In the genomic region with DNA sequence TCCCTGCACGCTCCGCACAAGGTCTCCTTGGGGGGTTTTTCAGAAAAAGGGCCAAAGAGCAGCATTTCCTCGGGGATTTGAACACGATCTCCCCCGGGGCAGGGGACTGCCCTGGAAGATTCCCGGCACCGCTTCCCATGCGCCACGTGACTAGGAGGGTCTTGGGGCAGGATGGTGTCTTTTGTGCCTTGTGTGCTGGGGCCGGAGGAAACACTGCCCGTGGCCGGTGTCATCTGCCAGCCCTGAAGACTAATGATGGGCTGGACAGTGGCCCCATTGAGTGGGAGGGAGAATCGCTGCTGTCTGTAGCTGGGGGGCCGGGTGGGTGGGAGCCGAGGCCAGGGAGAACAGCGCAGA, we compare ENCODE assay signal across 14 cellular contexts.
DNase-seq lines count a peak whose midpoint lies in the region; ATAC-seq, FAIRE-seq and TF ChIP-seq lines count a peak whose summit lies in the region.
"Had no signal": no experiment of that assay in that cellular context is flagged by ENCODE, and none has a peak within 500 bp of the region (broad histone marks: within the 10 kb centered on the region; RNA-seq: fewer than 3 reads in every experiment).

No MANE protein-coding gene starts in this region.

- H2AFZ ChIP-seq in H9 (ENCODE audit: low read length) (no peak overlapping the region), GM12878 (ENCODE audit: control insufficient read depth, low read depth, low read length) (no peak overlapping the region)

- H3K27me3 Mint-ChIP-seq in H9 (ENCODE audit: low read depth) (no peaks in the 10 kb centered on the region; the same call in 1 of the 2 replicates), natural killer cell (ENCODE audit: low read depth in 2 of 2) (no peaks in the 10 kb centered on the region)
- H3K27me3 Mint-ChIP-seq: dendritic cell treated with granulocyte-macrophage colony-stimulating factor and Interleukin-4, amounts not matched to agents 40 ng/mL and 50 ng/mL, for 4 days had no signal

- SMC1A ChIA-PET in GM12878 (lab: Charles Lee; ENCODE audit: uncharacterized antibody, unreplicated experiment), result interaction anchor here (9.1 kb wide), 1 partner anchor 17 kb away, joined by 96 read pairs; no protein-coding TSS in a partner anchor

- H3K4me3 Mint-ChIP-seq in H9 (no peak overlapping the region), natural killer cell (peak overlapping the region; percentile 96)

- no peak overlapping the region for H3K18ac ChIP-seq in H9 (ENCODE audit: insufficient read length, low read depth, low read length)

- TF ChIP-seq RAD21 in GM12878 (IDR thresholded peaks at IDR 0.05; ENCODE audit: insufficient read depth, low read depth, low read length), result no peak

- no peak for DNase-seq in H9
- DNase-seq in GM12878 (ENCODE audit: low read depth, low spot score), result no peak
- DNase-seq in natural killer cell, result no peak
- no peak for DNase-seq in G401 (ENCODE audit: low spot score)
- no peak for DNase-seq in hypothalamus (lab: John Stamatoyannopoulos, UW)
- no peak for DNase-seq in hippocampal formation (lab: John Stamatoyannopoulos, UW)
- DNase-seq: NCI-H1048; NCI-H526 treated with DMSO at 0.1 percent for 48 hours; stimulated activated CD4-positive, alpha-beta T cell treated with anti-CD3 and anti-CD28 coated beads, Interleukin-12 subunit alpha, Interleukin-12 subunit beta, amount 100 ng/mL, for 4 hours had no signal

- FAIRE-seq in GM12878 (lab: Jason Lieb, UNC), result no peak

- H3K4me1 ChIP-seq in BLaER1 (peaks cover 87% of the 10 kb centered on the region), H9 (ENCODE audit: insufficient read depth, low read length) (peaks cover 9% of the 10 kb centered on the region; the same call in 1 of the 2 replicates), GM12878 (ENCODE audit: control insufficient read depth, insufficient read depth, low read length) (peaks cover 62% of the 10 kb centered on the region)

- peaks cover 54 to 70% of the 10 kb centered on the region in 2 experiments for H3K4me1 Mint-ChIP-seq in H9
- peaks cover 85 to 100% of the 10 kb centered on the region in 2 donors for H3K4me1 Mint-ChIP-seq in natural killer cell

- H3K79me1 ChIP-seq in H9 (ENCODE audit: insufficient read depth, low read depth, low read length, poor library complexity, severe bottlenecking), result peaks cover 14% of the 10 kb centered on the region

- H2BK120ac ChIP-seq in H9 (ENCODE audit: low read depth, low read length, poor library complexity, severe bottlenecking), result no peak overlapping the region

- no peak overlapping the region for H3T11ph ChIP-seq in H9 (ENCODE audit: low read length)

- H3K56ac ChIP-seq in H9 (ENCODE audit: insufficient read length, low read depth, low read length), result no peak overlapping the region

- H3K36me3 Mint-ChIP-seq in H9 (ENCODE audit: insufficient read depth in 1 of 3, low read depth in 3 of 3) (peaks cover 0 to 5% (median 5%) of the 10 kb centered on the region in 3 experiments; a peak in 3 of 7 replicates), natural killer cell (no peaks in the 10 kb centered on the region)

- no peak overlapping the region for H3K14ac ChIP-seq in H9 (ENCODE audit: insufficient read depth, low read length)

- peaks cover 41% of the 10 kb centered on the region for H3K36me3 ChIP-seq in BLaER1
- H3K36me3 ChIP-seq in GM12878 (ENCODE audit: control insufficient read depth in 2 of 2, insufficient read depth in 2 of 2, low read length in 1 of 2), result peaks cover 8% of the 10 kb centered on the region in 2 experiments; a peak in 3 of 4 replicates

- in situ Hi-C loops in GM12878 (cut with MboI), result loop anchor here (10.0 to 25.0 kb wide), 2 partner anchors 699 to 1194 kb away; a partner anchor contains a TSS
- in situ Hi-C loops in G401 (cut with HindIII; ENCODE audit: low sequenced_read_pairs), result no loop called here

- peaks cover 14% of the 10 kb centered on the region for H3K23me2 ChIP-seq in H9 (ENCODE audit: insufficient read length, low read depth, low read length, poor library complexity, severe bottlenecking)

- H3K9me3 Mint-ChIP-seq in H9, result no peaks in the 10 kb centered on the region
- no peaks in the 10 kb centered on the region for H3K9me3 Mint-ChIP-seq in natural killer cell
- H3K9me3 Mint-ChIP-seq: dendritic cell treated with granulocyte-macrophage colony-stimulating factor and Interleukin-4, amounts not matched to agents 40 ng/mL and 50 ng/mL, for 4 days had no signal

- no peaks in the 10 kb centered on the region for H3K9me3 ChIP-seq in BLaER1
- no peaks in the 10 kb centered on the region for H3K9me3 ChIP-seq in H9 (ENCODE audit: control insufficient read depth, low read depth, low read length)
- H3K9me3 ChIP-seq in GM12878 (replicated peaks; ENCODE audit: control insufficient read depth, insufficient read depth, low read length), result no peaks in the 10 kb centered on the region
- H3K9me3 ChIP-seq: heart right ventricle had no signal

- TF ChIP-seq POLR2A in GM12878 (IDR thresholded peaks at IDR 0.05; ENCODE audit: low read depth, low read length), result no peak

- H3K4ac ChIP-seq in H9 (ENCODE audit: low read depth, low read length), result no peak overlapping the region

- H3K9ac ChIP-seq in BLaER1 (peak overlapping the region; percentile 98), H9 (ENCODE audit: extremely low read depth, insufficient read length, low read length) (no peak overlapping the region), GM12878 (ENCODE audit: control insufficient read depth, insufficient read depth, low read length) (peak overlapping the region; percentile 86)

- intact Hi-C loops in GM12878 (cut with micrococcal nuclease; ENCODE audit: unreplicated experiment), result no loop called here
- intact Hi-C loops in natural killer cell (cut with micrococcal nuclease), result no loop called here

- H4K91ac ChIP-seq in H9 (ENCODE audit: insufficient read length, low read depth, low read length), result no peak overlapping the region

- POLR2A ChIA-PET in GM12878 (lab: Charles Lee), result interaction anchor here (0.5 kb wide), 1 partner anchor 8 kb away, joined by 3 read pairs; no protein-coding TSS in a partner anchor

- no peak overlapping the region for H3K23ac ChIP-seq in H9 (ENCODE audit: insufficient read length, low read depth, low read length)

- TF ChIP-seq CTCF in H9 (conservative IDR thresholded peaks at IDR 0.05) (no peak), GM12878 (IDR thresholded peaks at IDR 0.05 in 2 of 3, conservative IDR thresholded peaks at IDR 0.05 in 1 of 3; ENCODE audit: control insufficient read depth in 2 of 3, extremely low read depth in 1 of 3, insufficient read depth in 1 of 3, low read depth in 3 of 3, low read length in 3 of 3) (no peak), natural killer cell (IDR thresholded peaks at IDR 0.05) (no peak)

- no peak for TF ChIP-seq EP300 in GM12878 (IDR thresholded peaks at IDR 0.05; ENCODE audit: borderline replicate concordance in 1 of 2, control insufficient read depth in 1 of 2, low read depth in 2 of 2, low read length in 2 of 2)

- H3K27me3 ChIP-seq in BLaER1 (no peaks in the 10 kb centered on the region), H9 (ENCODE audit: insufficient read depth, low read length) (no peaks in the 10 kb centered on the region), GM12878 (replicated peaks in 1 of 2; ENCODE audit: control insufficient read depth in 2 of 2, insufficient read depth in 2 of 2, low read length in 1 of 2) (no peaks in the 10 kb centered on the region)
- H3K27me3 ChIP-seq: heart right ventricle had no signal

- no CpG with 5 or more reads among the region's 16 CpGs for WGBS in H9 (ENCODE audit: extremely low coverage, insufficient read length, low lambda C conversion rate)
- WGBS in GM12878 (ENCODE audit: insufficient coverage, insufficient replicate concordance, low lambda C conversion rate, missing lambda C conversion rate), result 21% methylated on average over 9 of the region's 16 CpGs

- no peak overlapping the region for H4K8ac ChIP-seq in H9 (replicated peaks; ENCODE audit: insufficient read length, low read depth, low read length)

- no peak overlapping the region for H4K5ac ChIP-seq in H9 (ENCODE audit: insufficient read length, low read depth, low read length)

- H4K20me1 ChIP-seq in BLaER1, result peaks cover 53% of the 10 kb centered on the region
- peaks cover 1% of the 10 kb centered on the region for H4K20me1 ChIP-seq in H9 (ENCODE audit: control insufficient read depth, insufficient read depth, insufficient read length)
- no peaks in the 10 kb centered on the region for H4K20me1 ChIP-seq in GM12878 (ENCODE audit: control insufficient read depth, insufficient read depth)

- RAD21 ChIA-PET in GM12878 (lab: Charles Lee; ENCODE audit: unreplicated experiment), result no interaction called here

- H3K4me2 ChIP-seq in BLaER1 (peak overlapping the region; percentile 99), H9 (ENCODE audit: insufficient read depth, insufficient read length, low read length) (no peak overlapping the region), GM12878 (ENCODE audit: control insufficient read depth, insufficient read depth) (peak overlapping the region; percentile 98)

- CTCF ChIA-PET in GM12878 (lab: Yijun Ruan, JAX), result no interaction called here

- H3K79me2 ChIP-seq in H9 (ENCODE audit: insufficient read depth, low read length) (peaks cover 13% of the 10 kb centered on the region; the same call in 1 of the 2 replicates), GM12878 (ENCODE audit: control insufficient read depth, insufficient read depth, low read length) (peaks cover 100% of the 10 kb centered on the region)

- BruUV-seq in GM12878 (replicated peaks; lab: Mats Ljungman, UMichigan), result no TSS peak

- ATAC-seq in GM12878 (no peak), natural killer cell (no peak), HG03045 (IDR thresholded peaks at IDR 0.05; ENCODE audit: unreplicated experiment) (no peak)
- ATAC-seq: heart right ventricle had no signal

- H3K4me3 ChIP-seq in BLaER1 (peak overlapping the region; percentile 89; the same call in 1 of the 2 replicates), GM12878 (peak overlapping the region; percentile 94)

- H2AK5ac ChIP-seq in H9 (ENCODE audit: insufficient read length, low read length), result no peak overlapping the region

- H2BK12ac ChIP-seq in H9 (ENCODE audit: insufficient read length, low read depth, low read length), result no peak overlapping the region

- no peak overlapping the region for H2BK5ac ChIP-seq in H9 (ENCODE audit: insufficient read length, low read length)

- H3K27ac ChIP-seq in BLaER1 (peak overlapping the region; percentile 99), H9 (ENCODE audit: insufficient read length, low read depth, low read length) (no peak overlapping the region), GM12878 (ENCODE audit: control insufficient read depth, insufficient read depth) (peak overlapping the region; percentile 99)
- H3K27ac ChIP-seq: HL-60 had no signal

- H3K27ac Mint-ChIP-seq in H9 (peak overlapping the region in 2 of 3 experiments; percentile 53 to 57; a peak in 2 of 7 replicates), natural killer cell (peak overlapping the region; percentile 94)
- H3K27ac Mint-ChIP-seq: dendritic cell treated with granulocyte-macrophage colony-stimulating factor and Interleukin-4, amounts not matched to agents 40 ng/mL and 50 ng/mL, for 4 days had no signal

- no peak overlapping the region for H2BK15ac ChIP-seq in H9 (ENCODE audit: low read depth, low read length)

- H2BK20ac ChIP-seq in H9 (ENCODE audit: low read depth, low read length, poor library complexity, severe bottlenecking), result no peak overlapping the region

TF ChIP-seq in GM12878, 131 proteins besides CTCF, POLR2A, EP300 and RAD21 (continues in another document):
- peak in 1 of 2 experiments; percentile 15; a peak in 1 of 4 replicates for TF ChIP-seq BHLHE40 (IDR thresholded peaks at IDR 0.05; ENCODE audit: borderline replicate concordance in 1 of 2, low read depth in 2 of 2, low read length in 1 of 2)
